Comparison of ENCODE assay signal across 19 cellular contexts in genomic region chr20:38044685-38045084, GRCh38. TPM values are rescaled to one million over a fixed set of nuclear protein-coding genes. Genes with fewer than 3 reads are reported as not detected.
A peak's percentile ranks its signal among the peaks of the same experiment; 100 is the strongest.
DNase-seq lines count a peak whose midpoint lies in the region; ATAC-seq and TF ChIP-seq lines count a peak whose summit lies in the region.
"Had no signal": no experiment of that assay in that cellular context is flagged by ENCODE, and none has a peak within 500 bp of the region (broad histone marks: within the 10 kb centered on the region; RNA-seq: fewer than 3 reads in every experiment).

No MANE protein-coding gene starts in this region.

- WGBS in mesendoderm (ENCODE audit: extremely low coverage, insufficient coverage, low lambda C conversion rate): no CpG with 5 or more reads among the region's 3 CpGs

- no peak overlapping the region for H3K4ac ChIP-seq in mesendoderm (ENCODE audit: low read depth, low read length)

- POLR2A ChIA-PET in MCF 10A (lab: Yijun Ruan, JAX): interaction anchor here (0.7 to 3.6 kb wide), 7 partner anchors 8 to 353 kb away, joined by 3 to 56 read pairs (median 7); partner anchors contain the start of genes RPRD1B and TTI1
- POLR2A ChIA-PET in CD8-positive, alpha-beta memory T cell (lab: Charles Lee): no interaction called here
- POLR2A ChIA-PET in naive thymus-derived CD8-positive, alpha-beta T cell (lab: Charles Lee): interaction anchor here (1.3 kb wide), 1 partner anchor 11 kb away, joined by 7 read pairs; the partner anchor contains the start of genes RPRD1B and TTI1

- H3K27me3 ChIP-seq in breast epithelium: no peaks in the 10 kb centered on the region
- no peaks in the 10 kb centered on the region for H3K27me3 ChIP-seq in mesendoderm (ENCODE audit: insufficient read depth, low read length, poor library complexity)
- no peaks in the 10 kb centered on the region for H3K27me3 ChIP-seq in gastrocnemius medialis
- H3K27me3 ChIP-seq in CD8-positive, alpha-beta memory T cell (ENCODE audit: insufficient read depth, low read length, poor library complexity, severe bottlenecking): no peaks in the 10 kb centered on the region
- H3K27me3 ChIP-seq: MG63, Peyer's patch, SJCRH30 had no signal

- no peaks in the 10 kb centered on the region for H3K9me3 Mint-ChIP-seq in MCF 10A (ENCODE audit: unreplicated experiment)
- no peaks in the 10 kb centered on the region for H3K9me3 Mint-ChIP-seq in CD8-positive, alpha-beta memory T cell
- no peaks in the 10 kb centered on the region for H3K9me3 Mint-ChIP-seq in naive thymus-derived CD8-positive, alpha-beta T cell

- H3K4me1 ChIP-seq in breast epithelium (no peaks in the 10 kb centered on the region), mesendoderm (ENCODE audit: control insufficient read depth, low read depth, low read length) (peaks cover 5% of the 10 kb centered on the region), gastrocnemius medialis (peaks cover 42 to 59% of the 10 kb centered on the region in 2 donors)
- H3K4me1 ChIP-seq in CD8-positive, alpha-beta memory T cell (ENCODE audit: insufficient read depth, low read length): no peaks in the 10 kb centered on the region

- no peak overlapping the region for H3K18ac ChIP-seq in mesendoderm (ENCODE audit: low read length)

- H4K8ac ChIP-seq in mesendoderm (ENCODE audit: low read depth, low read length): no peak overlapping the region

- H4K5ac ChIP-seq in mesendoderm (ENCODE audit: low read length): no peak overlapping the region

- ATAC-seq in gastrocnemius medialis: no peak
- no peak for ATAC-seq in naive thymus-derived CD8-positive, alpha-beta T cell

- TF ChIP-seq POLR2A in breast epithelium (IDR thresholded peaks at IDR 0.05): no peak
- no peak for TF ChIP-seq POLR2A in gastrocnemius medialis (IDR thresholded peaks at IDR 0.05)

- no peak overlapping the region for H2BK120ac ChIP-seq in mesendoderm (ENCODE audit: low read depth, low read length)

- no peaks in the 10 kb centered on the region for H3K27me3 Mint-ChIP-seq in MCF 10A (ENCODE audit: insufficient read depth, unreplicated experiment)
- no peaks in the 10 kb centered on the region for H3K27me3 Mint-ChIP-seq in CD8-positive, alpha-beta memory T cell
- H3K27me3 Mint-ChIP-seq in naive thymus-derived CD8-positive, alpha-beta T cell: no peaks in the 10 kb centered on the region

- no peak overlapping the region for H3K4me3 ChIP-seq in breast epithelium
- no peak overlapping the region for H3K4me3 ChIP-seq in SK-N-MC
- no peak overlapping the region for H3K4me3 ChIP-seq in mesendoderm (ENCODE audit: low read length)
- H3K4me3 ChIP-seq in gastrocnemius medialis: no peak overlapping the region
- no peak overlapping the region for H3K4me3 ChIP-seq in CD8-positive, alpha-beta memory T cell (ENCODE audit: low read length)
- H3K4me3 ChIP-seq: MG63, Peyer's patch, SJCRH30 had no signal

- no peak overlapping the region for H3K27ac ChIP-seq in breast epithelium
- 0 out of 2 replicates have a peak overlapping the region, but pooled peaks have one; percentile 8 for H3K27ac ChIP-seq in SK-N-MC
- no peak overlapping the region for H3K27ac ChIP-seq in mesendoderm (ENCODE audit: low read depth, low read length)
- peak overlapping the region in 3 of 4 donors; percentile 30 to 76 (median 72) for H3K27ac ChIP-seq in gastrocnemius medialis
- no peak overlapping the region for H3K27ac ChIP-seq in CD8-positive, alpha-beta memory T cell (ENCODE audit: low read depth, low read length)
- H3K27ac ChIP-seq: Peyer's patch, SJCRH30 had no signal

- no peak overlapping the region for H2BK15ac ChIP-seq in mesendoderm (replicated peaks; ENCODE audit: low read depth)

- no peak overlapping the region for H2AK5ac ChIP-seq in mesendoderm (ENCODE audit: low read length)

- intact Hi-C loops in MCF 10A (cut with micrococcal nuclease) (loop anchor here (5.0 kb wide), 1 partner anchor 142 kb away; the partner anchor contains the start of gene VSTM2L), breast epithelium (cut with DNase I; ENCODE audit: low total_unique reads) (no loop called here), gastrocnemius medialis (cut with DNase I; ENCODE audit: low total_unique reads) (no loop called here)

- no peaks in the 10 kb centered on the region for H3K36me3 ChIP-seq in breast epithelium
- H3K36me3 ChIP-seq in SK-N-MC (ENCODE audit: insufficient read depth, low read length): peaks cover 90% of the 10 kb centered on the region
- peaks cover 1% of the 10 kb centered on the region for H3K36me3 ChIP-seq in mesendoderm (ENCODE audit: control insufficient read depth, insufficient read depth, low read length)
- peaks cover 0 to 46% of the 10 kb centered on the region in 2 donors for H3K36me3 ChIP-seq in gastrocnemius medialis
- H3K36me3 ChIP-seq in CD8-positive, alpha-beta memory T cell (ENCODE audit: insufficient read depth, low read length): peaks cover 47% of the 10 kb centered on the region

- no TSS peak for BruUV-seq in MCF 10A (replicated peaks; lab: Mats Ljungman, UMichigan)

- H3K9me3 ChIP-seq in breast epithelium: no peaks in the 10 kb centered on the region
- H3K9me3 ChIP-seq in SK-N-MC (ENCODE audit: low read depth, low read length): no peaks in the 10 kb centered on the region
- no peaks in the 10 kb centered on the region for H3K9me3 ChIP-seq in gastrocnemius medialis
- H3K9me3 ChIP-seq in CD8-positive, alpha-beta memory T cell (ENCODE audit: low read length): no peaks in the 10 kb centered on the region
- H3K9me3 ChIP-seq: MG63, Peyer's patch, SJCRH30 had no signal

- peak overlapping the region; percentile 88 for H3K27ac Mint-ChIP-seq in MCF 10A (ENCODE audit: low read depth, unreplicated experiment)
- peak overlapping the region in 2 of 8 donors; percentile 7 to 21 for H3K27ac Mint-ChIP-seq in CD8-positive, alpha-beta memory T cell
- no peak overlapping the region for H3K27ac Mint-ChIP-seq in naive thymus-derived CD8-positive, alpha-beta T cell

- H3K79me2 ChIP-seq in mesendoderm (ENCODE audit: control insufficient read depth, insufficient read depth, low read length): peaks cover 18% of the 10 kb centered on the region

- H3K4me3 Mint-ChIP-seq in MCF 10A (ENCODE audit: unreplicated experiment): no peak overlapping the region
- no peak overlapping the region for H3K4me3 Mint-ChIP-seq in CD8-positive, alpha-beta memory T cell
- no peak overlapping the region for H3K4me3 Mint-ChIP-seq in naive thymus-derived CD8-positive, alpha-beta T cell

- H3K4me1 Mint-ChIP-seq in MCF 10A (ENCODE audit: insufficient read depth, unreplicated experiment): peaks cover 21% of the 10 kb centered on the region
- peaks cover 29 to 59% (median 54%) of the 10 kb centered on the region in 3 donors for H3K4me1 Mint-ChIP-seq in CD8-positive, alpha-beta memory T cell
- H3K4me1 Mint-ChIP-seq in naive thymus-derived CD8-positive, alpha-beta T cell: peaks cover 20 to 46% (median 28%) of the 10 kb centered on the region in 4 donors

- CTCF ChIA-PET in MCF 10A (lab: Yijun Ruan, JAX): interaction anchor here (0.7 to 31.0 kb wide), 8 partner anchors 11 to 481 kb away, joined by 3 to 782 read pairs (median 10); partner anchors contain the start of genes RPRD1B and TTI1
- CTCF ChIA-PET in CD8-positive, alpha-beta memory T cell (lab: Charles Lee): interaction anchor here (1.7 to 1.9 kb wide), 2 partner anchors 13 to 29 kb away, joined by 3 to 8 read pairs; no protein-coding TSS in a partner anchor

- H3K4me2 ChIP-seq in mesendoderm (ENCODE audit: low read length): no peak overlapping the region

- H3K56ac ChIP-seq in mesendoderm (ENCODE audit: low read length): no peak overlapping the region

- H3K36me3 Mint-ChIP-seq in MCF 10A (ENCODE audit: insufficient read depth, unreplicated experiment): peaks cover 60% of the 10 kb centered on the region
- H3K36me3 Mint-ChIP-seq in CD8-positive, alpha-beta memory T cell: peaks cover 0 to 85% (median 12%) of the 10 kb centered on the region in 3 donors
- H3K36me3 Mint-ChIP-seq in naive thymus-derived CD8-positive, alpha-beta T cell: peaks cover 5 to 92% (median 11%) of the 10 kb centered on the region in 3 donors

- TF ChIP-seq CTCF in MCF 10A (IDR thresholded peaks at IDR 0.05; ENCODE audit: unreplicated experiment) (no peak), breast epithelium (IDR thresholded peaks at IDR 0.05) (no peak), gastrocnemius medialis (IDR thresholded peaks at IDR 0.05 in 4 of 5, conservative IDR thresholded peaks at IDR 0.05 in 1 of 5) (no peak)

- no peak overlapping the region for H2BK5ac ChIP-seq in mesendoderm (ENCODE audit: low read length)

- H3K9ac ChIP-seq in SK-N-MC (ENCODE audit: insufficient read length) (no peak overlapping the region), mesendoderm (ENCODE audit: low read length) (no peak overlapping the region)

- H3K23ac ChIP-seq in mesendoderm (ENCODE audit: low read length): no peak overlapping the region

- DNase-seq in MCF 10A (ENCODE audit: unreplicated experiment) (no peak), breast epithelium (ENCODE audit: low spot score in 2 of 2) (no peak), SK-N-MC (ENCODE audit: low read depth, low spot score) (no peak), mesendoderm (peak; percentile 63), gastrocnemius medialis (no peak), NCI-H1694 (lab: John Stamatoyannopoulos, UW) (no peak)
- DNase-seq in CD8-positive, alpha-beta memory T cell: no peak
- no peak for DNase-seq in naive thymus-derived CD8-positive, alpha-beta T cell
- DNase-seq: 8988T, H7, KBM-7, NCI-H1105 treated with DMSO at 0.1 percent for 48 hours, NCI-H1694 treated with DMSO at 0.1 percent for 48 hours, NCI-H2081, NCI-H2227 treated with DMSO at 0.1 percent for 48 hours, NCI-H526 treated with DMSO at 0.1 percent for 48 hours, Peyer's patch, SJCRH30 had no signal

- peaks cover 19% of the 10 kb centered on the region for H3K79me1 ChIP-seq in mesendoderm (ENCODE audit: low read length)

- in situ Hi-C loops in gastrocnemius medialis (cut with MboI; ENCODE audit: low sequenced_read_pairs in 4 of 4): loop anchor here in 1 of 4 donors (25.0 kb wide), 1 partner anchor 393 kb away; the partner anchor contains the start of gene SNHG17

RNA-seq across cellular contexts. Expression of gene RPRD1B, which starts 11.1 kb away (rescaled TPM):
- total RNA-seq in MCF 10A (2022) (42.6 and 53.0 TPM in 2 replicates), breast epithelium (10 to 100 TPM; 21.4 to 33.8 (median 31.3) TPM), gastrocnemius medialis (10 to 100 TPM; 25.2 to 61.0 (median 40.6) TPM)
- polyA plus RNA-seq in mesendoderm (2013, experiment 1 of 2): 26.3 TPM
- 25.7 TPM for polyA plus RNA-seq in mesendoderm (2013, experiment 2 of 2)
- total RNA-seq in CD8-positive, alpha-beta memory T cell: 10 to 100 TPM; 39.1 TPM
- polyA plus RNA-seq in CD8-positive, alpha-beta memory T cell: 5.2 TPM
- total RNA-seq in naive thymus-derived CD8-positive, alpha-beta T cell: 10 to 100 TPM; 41.9 to 48.1 TPM
- 1 to 10 TPM; 2.9 to 4.9 (median 4.0) TPM for polyA plus RNA-seq in naive thymus-derived CD8-positive, alpha-beta T cell

RNA-seq across cellular contexts. Expression of gene TTI1, which starts 11.4 kb away (rescaled TPM):
- total RNA-seq in MCF 10A (2022) (17.1 and 18.3 TPM in 2 replicates), breast epithelium (10 to 100 TPM; 10.2 to 20.2 (median 16.7) TPM), gastrocnemius medialis (10 to 100 TPM; 14.8 to 25.4 (median 20.3) TPM)
- polyA plus RNA-seq in mesendoderm (2013, experiment 1 of 2): 24.7 TPM
- polyA plus RNA-seq in mesendoderm (2013, experiment 2 of 2): 25.3 TPM
- 10 to 100 TPM; 40.5 to 41.6 TPM for total RNA-seq in CD8-positive, alpha-beta memory T cell
- polyA plus RNA-seq in CD8-positive, alpha-beta memory T cell: 16.7 TPM
- total RNA-seq in naive thymus-derived CD8-positive, alpha-beta T cell: 10 to 100 TPM; 25.9 to 27.1 TPM
- polyA plus RNA-seq in naive thymus-derived CD8-positive, alpha-beta T cell: 10 to 100 TPM; 10.0 to 15.3 (median 12.0) TPM

Comparison
In these comparisons a context has a peak if more than half of its experiments do, and no peak if none do; other contexts are left out.
1. H3K27ac ChIP-seq: peak in SK-N-MC (single experiment) and gastrocnemius medialis (3 of 4); none in breast epithelium (0 of 2), mesendoderm (single experiment) and CD8-positive, alpha-beta memory T cell (single experiment).